In genomic region chr19:30091856-30092255, GRCh38 we compare ENCODE assay signal across 15 cellular contexts.
DNase-seq lines count a peak whose midpoint lies in the region; ATAC-seq and TF ChIP-seq lines count a peak whose summit lies in the region.
"Had no signal": no experiment of that assay in that cellular context is flagged by ENCODE, and none has a peak within 500 bp of the region (broad histone marks: within the 10 kb centered on the region; RNA-seq: fewer than 3 reads in every experiment).

No MANE protein-coding gene starts in this region.

- DNase-seq in GM23338 (ENCODE audit: low spot score) (no peak), IMR-90 (no peak), osteoblast (ENCODE audit: insufficient read length, low spot score, missing footprints) (peak; percentile 56), upper lobe of right lung (peak; percentile 40), NCI-H1694 (lab: John Stamatoyannopoulos, UW) (no peak), NCI-H2081 treated with DMSO at 0.1 percent for 48 hours (lab: John Stamatoyannopoulos, UW) (no peak)
- DNase-seq: C1 segment of cervical spinal cord; Calu3; CD4-positive, alpha-beta memory T cell; COR-L47; DMS53; DMS79 treated with DMSO at 0.1 percent for 48 hours; GM23248; H9 had no signal

- no peak overlapping the region for H3K56ac ChIP-seq in IMR-90 (ENCODE audit: extremely low read depth, insufficient read depth, low read length)

- no peak overlapping the region for H2BK5ac ChIP-seq in IMR-90 (ENCODE audit: low read depth, low read length, poor library complexity, severe bottlenecking)

- H3K4me3 ChIP-seq in GM23338 (no peak overlapping the region), IMR-90 (ENCODE audit: insufficient read depth, low read depth, low read length) (no peak overlapping the region), osteoblast (ENCODE audit: insufficient read depth, low read length) (no peak overlapping the region), upper lobe of right lung (no peak overlapping the region)
- H3K4me3 ChIP-seq: GM23248 had no signal

- H4K8ac ChIP-seq in IMR-90 (ENCODE audit: low read depth in 2 of 2, low read length in 2 of 2): no peak overlapping the region

- no TSS peak for BruUV-seq in IMR-90 (replicated peaks; lab: Mats Ljungman, UMichigan)

- H3K4me2 ChIP-seq in GM23338: no peak overlapping the region
- no peak overlapping the region for H3K4me2 ChIP-seq in IMR-90 (ENCODE audit: low read depth, low read length)
- H3K4me2 ChIP-seq in osteoblast (ENCODE audit: insufficient read depth, low read length): no peak overlapping the region

- H3K27ac Mint-ChIP-seq in GM23338: no peak overlapping the region
- H3K27ac Mint-ChIP-seq: CD4-positive, alpha-beta memory T cell; H9 had no signal

- no peaks in the 10 kb centered on the region for H4K20me1 ChIP-seq in GM23338 (replicated peaks; ENCODE audit: insufficient read depth)
- H4K20me1 ChIP-seq in IMR-90 (ENCODE audit: insufficient read depth, low read length): no peaks in the 10 kb centered on the region
- no peaks in the 10 kb centered on the region for H4K20me1 ChIP-seq in osteoblast (ENCODE audit: insufficient read depth, low read length)

- no peak for TF ChIP-seq CTCF in GM23338 (conservative IDR thresholded peaks at IDR 0.05; ENCODE audit: low read depth in 2 of 2)
- TF ChIP-seq CTCF in IMR-90 (conservative IDR thresholded peaks at IDR 0.05; ENCODE audit: low read depth, low read length): no peak
- no peak for TF ChIP-seq CTCF in osteoblast (IDR thresholded peaks at IDR 0.05; ENCODE audit: extremely low read depth, low read depth, low read length)
- no peak for TF ChIP-seq CTCF in upper lobe of right lung (IDR thresholded peaks at IDR 0.05)

- no peaks in the 10 kb centered on the region for H3K79me2 ChIP-seq in GM23338 (replicated peaks; ENCODE audit: insufficient read depth)
- H3K79me2 ChIP-seq in osteoblast (ENCODE audit: insufficient read depth, low read length): no peaks in the 10 kb centered on the region

- H2AK5ac ChIP-seq in IMR-90 (ENCODE audit: low read depth, low read length): no peak overlapping the region

- no peak overlapping the region for H2BK20ac ChIP-seq in IMR-90 (ENCODE audit: low read depth, low read length)

- no peak overlapping the region for H2BK120ac ChIP-seq in IMR-90 (ENCODE audit: low read depth, low read length)

- no peak overlapping the region for H2AK9ac ChIP-seq in IMR-90 (replicated peaks; ENCODE audit: low read depth, low read length, poor library complexity)

- peaks cover 5% of the 10 kb centered on the region; the same call in 1 of the 2 replicates for H3K9me2 ChIP-seq in GM23338 (ENCODE audit: insufficient read depth)

- H3K36me3 ChIP-seq in GM23338 (ENCODE audit: insufficient read depth): no peaks in the 10 kb centered on the region
- H3K36me3 ChIP-seq in IMR-90 (ENCODE audit: control insufficient read depth, insufficient read depth, low read length): no peaks in the 10 kb centered on the region
- no peaks in the 10 kb centered on the region for H3K36me3 ChIP-seq in osteoblast (ENCODE audit: insufficient read depth, low read length)
- H3K36me3 ChIP-seq in upper lobe of right lung: no peaks in the 10 kb centered on the region

- H3K27ac ChIP-seq in GM23338 (ENCODE audit: low read depth): no peak overlapping the region
- no peak overlapping the region for H3K27ac ChIP-seq in IMR-90 (ENCODE audit: insufficient read depth, low read length)
- no peak overlapping the region for H3K27ac ChIP-seq in osteoblast (ENCODE audit: low read depth, low read length)
- H3K27ac ChIP-seq in upper lobe of right lung: no peak overlapping the region
- H3K27ac ChIP-seq: GM23248 had no signal

- CTCF ChIA-PET in IMR-90 (lab: Yijun Ruan, JAX): no interaction called here

- H3K4me3 Mint-ChIP-seq in GM23338: no peak overlapping the region
- H3K4me3 Mint-ChIP-seq: CD4-positive, alpha-beta memory T cell; H9 had no signal

- no peaks in the 10 kb centered on the region for H3K27me3 ChIP-seq in GM23338 (ENCODE audit: insufficient read depth)
- H3K27me3 ChIP-seq in IMR-90 (ENCODE audit: control insufficient read depth, insufficient read depth, low read length): no peaks in the 10 kb centered on the region
- no peaks in the 10 kb centered on the region for H3K27me3 ChIP-seq in osteoblast (ENCODE audit: insufficient read depth, low read length)
- H3K27me3 ChIP-seq in upper lobe of right lung: no peaks in the 10 kb centered on the region

- H3K23ac ChIP-seq in IMR-90 (ENCODE audit: low read depth, low read length): no peak overlapping the region

- peaks cover 6% of the 10 kb centered on the region for H3K27me3 Mint-ChIP-seq in GM23338 (ENCODE audit: insufficient read depth, low read depth, poor library complexity)

- WGBS in IMR-90 (ENCODE audit: extremely low coverage in 2 of 2, insufficient read length in 1 of 2), 2 experiments: no CpG with 5 or more reads among the region's 3 CpGs

- no peaks in the 10 kb centered on the region for H3F3A ChIP-seq in GM23338 (replicated peaks; ENCODE audit: low read depth)

- H3K36me3 Mint-ChIP-seq in GM23338 (ENCODE audit: low read depth): no peaks in the 10 kb centered on the region
- H3K36me3 Mint-ChIP-seq: CD4-positive, alpha-beta memory T cell had no signal

- in situ Hi-C loops in IMR-90 (cut with MboI; ENCODE audit: low sequenced_read_pairs): no loop called here

- POLR2A ChIA-PET in IMR-90 (lab: Charles Lee; ENCODE audit: unreplicated experiment): no interaction called here

- no peak overlapping the region for H4K91ac ChIP-seq in IMR-90 (ENCODE audit: insufficient read depth, low read depth, low read length)

- no peak overlapping the region for H2BK15ac ChIP-seq in IMR-90 (ENCODE audit: low read depth, low read length)

- H4K5ac ChIP-seq in IMR-90 (ENCODE audit: low read depth, low read length): no peak overlapping the region

- no peak for TF ChIP-seq POLR2A in IMR-90 (IDR thresholded peaks at IDR 0.05; ENCODE audit: low read depth, low read length)

- no peak overlapping the region for H3K9ac ChIP-seq in IMR-90 (ENCODE audit: low read depth, low read length)
- H3K9ac ChIP-seq: GM23248 had no signal

- H3K4me1 Mint-ChIP-seq in GM23338: peaks cover 3% of the 10 kb centered on the region; the same call in 1 of the 3 replicates
- H3K4me1 Mint-ChIP-seq: CD4-positive, alpha-beta memory T cell had no signal

- dilution Hi-C loops in IMR-90 (cut with HindIII; ENCODE audit: low sequenced_read_pairs, unreplicated experiment): no loop called here

- H3K9me1 ChIP-seq in IMR-90 (ENCODE audit: insufficient read depth, low read length): no peaks in the 10 kb centered on the region

- no peak for ATAC-seq in GM23338
- no peak for ATAC-seq in IMR-90 (ENCODE audit: low read depth)
- no peak for ATAC-seq in upper lobe of right lung
- ATAC-seq: HCT116 had no signal

- no peaks in the 10 kb centered on the region; the same call in 2 of the 3 replicates for H3K9me3 Mint-ChIP-seq in GM23338
- H3K9me3 Mint-ChIP-seq: CD4-positive, alpha-beta memory T cell; H9 had no signal

- intact Hi-C loops in IMR-90 (cut with micrococcal nuclease): no loop called here
- intact Hi-C loops in upper lobe of right lung (cut with DNase I): no loop called here

- no peak for TF ChIP-seq RAD21 in IMR-90 (IDR thresholded peaks at IDR 0.05; ENCODE audit: low read length)

- H2AFZ ChIP-seq in GM23338 (0 out of 2 replicates have a peak overlapping the region, but pooled peaks have one; percentile 47), IMR-90 (replicated peaks; ENCODE audit: low read length, poor library complexity) (peak overlapping the region; percentile 32), osteoblast (ENCODE audit: low read length) (no peak overlapping the region)
- H2AFZ ChIP-seq: GM23248 had no signal

- H3K4me1 ChIP-seq in GM23338 (ENCODE audit: insufficient read depth) (no peaks in the 10 kb centered on the region), IMR-90 (ENCODE audit: control insufficient read depth, insufficient read depth, low read length) (no peaks in the 10 kb centered on the region), osteoblast (ENCODE audit: insufficient read depth, low read length) (no peaks in the 10 kb centered on the region), upper lobe of right lung (no peaks in the 10 kb centered on the region)

- no peak overlapping the region for H3K18ac ChIP-seq in IMR-90 (ENCODE audit: low read depth, low read length)

- no peaks in the 10 kb centered on the region; the same call in 1 of the 2 replicates for H3K9me3 ChIP-seq in IMR-90 (ENCODE audit: control insufficient read depth, insufficient read depth, low read length)
- H3K9me3 ChIP-seq in osteoblast (ENCODE audit: low read depth, low read length): no peaks in the 10 kb centered on the region
- no peaks in the 10 kb centered on the region for H3K9me3 ChIP-seq in upper lobe of right lung

- H3K14ac ChIP-seq in IMR-90 (replicated peaks; ENCODE audit: low read depth, low read length): no peak overlapping the region

- H3K79me1 ChIP-seq in IMR-90 (ENCODE audit: low read depth in 1 of 2, low read length in 2 of 2): no peaks in the 10 kb centered on the region

- H3K4ac ChIP-seq in IMR-90 (ENCODE audit: low read depth, low read length): no peak overlapping the region

TF ChIP-seq in GM23338, 12 proteins besides CTCF, POLR2A, EP300 and RAD21 (continues in another document):
- TF ChIP-seq CREB1 (CRISPR knock-in tag; IDR thresholded peaks at IDR 0.05; ENCODE audit: low read depth): no peak
- TF ChIP-seq POLR2AphosphoS5 (IDR thresholded peaks at IDR 0.05; ENCODE audit: low read depth): no peak
- TF ChIP-seq EZH2 (IDR thresholded peaks at IDR 0.05; ENCODE audit: low read depth, unreplicated experiment): no peak

TF ChIP-seq in IMR-90, 13 proteins besides CTCF, POLR2A, EP300 and RAD21 (continues in another document):
- TF ChIP-seq SMC3 (IDR thresholded peaks at IDR 0.05; ENCODE audit: low read depth, low read length) (no peak), BHLHE40 (IDR thresholded peaks at IDR 0.05; ENCODE audit: low read depth, low read length) (no peak), CEBPB (IDR thresholded peaks at IDR 0.05; ENCODE audit: low read depth, low read length) (no peak), CHD1 (IDR thresholded peaks at IDR 0.05; ENCODE audit: low read depth, low read length) (no peak), RFX5 (IDR thresholded peaks at IDR 0.05; ENCODE audit: low read depth, low read length) (no peak), NFE2L2 (IDR thresholded peaks at IDR 0.05; ENCODE audit: low read depth, low read length) (no peak), RCOR1 (IDR thresholded peaks at IDR 0.05; ENCODE audit: insufficient replicate concordance, low read length) (no peak), MXI1 (IDR thresholded peaks at IDR 0.05; ENCODE audit: borderline replicate concordance, low read depth, low read length) (no peak), MAFK (IDR thresholded peaks at IDR 0.05; ENCODE audit: low read depth, low read length) (no peak), MAZ (IDR thresholded peaks at IDR 0.05; ENCODE audit: borderline replicate concordance, low read depth, low read length) (no peak), FOS (IDR thresholded peaks at IDR 0.05; ENCODE audit: low read depth, low read length) (no peak)

Comparison
In these comparisons a context has a peak if more than half of its experiments do, and no peak if none do; other contexts are left out.
1. DNase-seq: peak in osteoblast (single experiment) and upper lobe of right lung (single experiment); none in GM23338 (single experiment), IMR-90 (single experiment), NCI-H1694 (single experiment) and NCI-H2081 treated with DMSO at 0.1 percent for 48 hours (single experiment).